Comparison of ENCODE assay signal across 7 cellular contexts in the genomic region with DNA sequence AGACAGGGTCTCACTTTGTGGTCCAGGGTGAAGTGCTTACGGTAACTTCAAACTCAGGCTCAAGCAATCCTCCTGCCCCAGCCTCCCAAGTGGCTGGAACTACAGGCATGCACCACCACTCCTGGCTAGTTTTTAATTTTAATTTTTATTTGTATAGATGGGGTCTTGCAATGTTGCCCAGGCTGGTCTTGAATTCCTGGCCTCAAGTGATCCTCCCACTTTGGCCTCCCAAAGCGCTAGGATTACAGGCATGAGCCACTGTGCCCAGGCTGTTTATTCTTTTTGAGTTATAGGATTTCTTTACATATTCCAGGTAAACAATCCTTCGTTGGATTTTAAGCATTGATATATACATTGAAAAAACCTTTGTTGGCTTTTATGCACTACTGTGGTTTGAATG.
"Had no signal": no experiment of that assay in that cellular context is flagged by ENCODE, and none has a peak within 500 bp of the region (broad histone marks: within the 10 kb centered on the region; RNA-seq: fewer than 3 reads in every experiment).

No MANE protein-coding gene starts in this region.

- H3K36me3 ChIP-seq: HAP-1 had no signal

- H3K4me1 Mint-ChIP-seq: IgD-negative memory B cell had no signal

- H3K9me3 ChIP-seq: HAP-1 had no signal

- H3K27ac ChIP-seq: GM23248 had no signal

- H3K4me3 ChIP-seq: GM23248, HAP-1 had no signal

- H3K36me3 Mint-ChIP-seq: IgD-negative memory B cell had no signal

- H3K4me3 Mint-ChIP-seq: IgD-negative memory B cell had no signal

- H3K9ac ChIP-seq: GM23248 had no signal

- ATAC-seq: HCT116 had no signal

- DNase-seq: GM23248, GOT3, H7, KG1 had no signal
